Comparison of ENCODE assay signal across 12 cellular contexts in genomic region chr7:65554-65953, GRCh38.
DNase-seq lines count a peak whose midpoint lies in the region; ATAC-seq and TF ChIP-seq lines count a peak whose summit lies in the region.
"Had no signal": no experiment of that assay in that cellular context is flagged by ENCODE, and none has a peak within 500 bp of the region (broad histone marks: within the 10 kb centered on the region; RNA-seq: fewer than 3 reads in every experiment).

No MANE protein-coding gene starts in this region.

- TF ChIP-seq CTCF in epithelial cell of esophagus (IDR thresholded peaks at IDR 0.05; ENCODE audit: insufficient read depth, low read depth, low read length, missing control alignments), result no peak
- TF ChIP-seq CTCF in omental fat pad (IDR thresholded peaks at IDR 0.05), result no peak

- ATAC-seq in omental fat pad (ENCODE audit: low FRiP score), result no peak
- no peak for ATAC-seq in HG03342 (IDR thresholded peaks at IDR 0.05; ENCODE audit: unreplicated experiment)

- peak; percentile 28 for DNase-seq in DMS 273 treated with DMSO at 0.1 percent for 48 hours (lab: John Stamatoyannopoulos, UW)
- DNase-seq in NCI-H524 (lab: John Stamatoyannopoulos, UW), result peak; percentile 70 to 84
- peak; percentile 44 for DNase-seq in epithelial cell of esophagus (ENCODE audit: low read depth)
- peak; percentile 16 for DNase-seq in omental fat pad (ENCODE audit: low spot score)
- no peak for DNase-seq in GOT3 (lab: John Stamatoyannopoulos, UW)
- DNase-seq in 8988T, result no peak
- DNase-seq in OCI-M1 (lab: John Stamatoyannopoulos, UW), result no peak
- DNase-seq: activated CD4-positive, alpha-beta memory T cell treated with anti-CD3 and anti-CD28 coated beads, Interleukin-2, amount 10 ng/mL, durations not matched to agents 7 days and 5 days; cortex of kidney; mammary epithelial cell; NCI-H1105 had no signal

- H3K4me3 ChIP-seq in epithelial cell of esophagus (ENCODE audit: low read length), result no peak overlapping the region

Comparison
In these comparisons a context has a peak if more than half of its experiments do, and no peak if none do; other contexts are left out.
1. DNase-seq: peak in DMS 273 treated with DMSO at 0.1 percent for 48 hours (single experiment), NCI-H524 (2 of 2), epithelial cell of esophagus (single experiment) and omental fat pad (single experiment); none in GOT3 (single experiment), 8988T (single experiment) and OCI-M1 (single experiment).